In genomic region chr13:107531816-107532215, GRCh38 we compare ENCODE assay signal across 26 cellular contexts.
"Had no signal": no experiment of that assay in that cellular context is flagged by ENCODE, and none has a peak within 500 bp of the region (broad histone marks: within the 10 kb centered on the region; RNA-seq: fewer than 3 reads in every experiment).

No MANE protein-coding gene starts in this region.

- H3K27me3 Mint-ChIP-seq: effector memory CD8-positive, alpha-beta T cell; type B pancreatic cell had no signal

- H3K4me1 Mint-ChIP-seq: naive thymus-derived CD4-positive, alpha-beta T cell; nephron; stimulated activated effector memory CD8-positive, alpha-beta T cell treated with anti-CD3 and anti-CD28 coated beads, Interleukin-12 subunit alpha, Interleukin-12 subunit beta, amount 100 ng/mL, for 72 hours had no signal

- H3K9me3 Mint-ChIP-seq: nephron, type B pancreatic cell had no signal

- ATAC-seq: effector memory CD8-positive, alpha-beta T cell; foreskin keratinocyte; gastroesophageal sphincter; heart left ventricle; left cardiac atrium; left lung; naive thymus-derived CD4-positive, alpha-beta T cell; right cardiac atrium; stimulated activated effector memory CD8-positive, alpha-beta T cell treated with anti-CD3 and anti-CD28 coated beads, Interleukin-12 subunit alpha, Interleukin-12 subunit beta, amount 100 ng/mL, for 72 hours had no signal

- DNase-seq: cortex of kidney; effector memory CD8-positive, alpha-beta T cell; foreskin keratinocyte; heart left ventricle; left cardiac atrium; left lung; mesendoderm; midbrain; naive thymus-derived CD4-positive, alpha-beta T cell; right cardiac atrium; sigmoid colon; stimulated activated CD4-positive, alpha-beta T cell treated with anti-CD3 and anti-CD28 coated beads, Interleukin-2, amount 100 ng/mL, for 24 hours; stimulated activated CD4-positive, alpha-beta T cell treated with anti-CD3 and anti-CD28 coated beads, Interleukin-4, amount 100 ng/mL, for 24 hours; stimulated activated naive CD4-positive, alpha-beta T cell treated with Interleukin-2 at 50 U/mL for 16 hours; stomach; testis; tibial artery; uterus had no signal

- H3K4me3 Mint-ChIP-seq: effector memory CD8-positive, alpha-beta T cell; naive thymus-derived CD4-positive, alpha-beta T cell; nephron; neural progenitor cell; stimulated activated effector memory CD8-positive, alpha-beta T cell treated with anti-CD3 and anti-CD28 coated beads, Interleukin-12 subunit alpha, Interleukin-12 subunit beta, amount 100 ng/mL, for 72 hours; type B pancreatic cell had no signal

- H3K36me3 Mint-ChIP-seq: naive thymus-derived CD4-positive, alpha-beta T cell; neural progenitor cell; stimulated activated effector memory CD8-positive, alpha-beta T cell treated with anti-CD3 and anti-CD28 coated beads, Interleukin-12 subunit alpha, Interleukin-12 subunit beta, amount 100 ng/mL, for 72 hours; type B pancreatic cell had no signal

- FAIRE-seq: endometrium had no signal

- H3K4me3 ChIP-seq: gastroesophageal sphincter, heart left ventricle, hepatocyte, left lung, neural progenitor cell, prostate gland, sigmoid colon, stomach, testis, tibial artery, uterus had no signal

- H3K27ac Mint-ChIP-seq: effector memory CD8-positive, alpha-beta T cell; naive thymus-derived CD4-positive, alpha-beta T cell; nephron; neural progenitor cell; stimulated activated effector memory CD8-positive, alpha-beta T cell treated with anti-CD3 and anti-CD28 coated beads, Interleukin-12 subunit alpha, Interleukin-12 subunit beta, amount 100 ng/mL, for 72 hours; type B pancreatic cell had no signal
